ENCODE assay signal across 8 cellular contexts in genomic region chr5:146363181-146363874, GRCh38. TPM values are rescaled to one million over a fixed set of nuclear protein-coding genes. Genes with fewer than 3 reads are reported as not detected.
"Had no signal": no experiment of that assay in that cellular context is flagged by ENCODE, and none has a peak within 500 bp of the region (broad histone marks: within the 10 kb centered on the region; RNA-seq: fewer than 3 reads in every experiment).

No MANE protein-coding gene starts in this region.

RNA-seq across cellular contexts. Expression of gene POU4F3, which starts 24.7 kb away (rescaled TPM):
- total RNA-seq: activated CD4-positive, alpha-beta T cell treated with anti-CD3 and anti-CD28 coated beads for 36 hours; esophagus squamous epithelium; frontal cortex; left ventricle myocardium inferior; osteocyte; progenitor cell of endocrine pancreas; stomach had no signal
- polyA plus RNA-seq: adrenal gland had no signal
